Comparison of ENCODE assay signal across 32 cellular contexts in the genomic region with DNA sequence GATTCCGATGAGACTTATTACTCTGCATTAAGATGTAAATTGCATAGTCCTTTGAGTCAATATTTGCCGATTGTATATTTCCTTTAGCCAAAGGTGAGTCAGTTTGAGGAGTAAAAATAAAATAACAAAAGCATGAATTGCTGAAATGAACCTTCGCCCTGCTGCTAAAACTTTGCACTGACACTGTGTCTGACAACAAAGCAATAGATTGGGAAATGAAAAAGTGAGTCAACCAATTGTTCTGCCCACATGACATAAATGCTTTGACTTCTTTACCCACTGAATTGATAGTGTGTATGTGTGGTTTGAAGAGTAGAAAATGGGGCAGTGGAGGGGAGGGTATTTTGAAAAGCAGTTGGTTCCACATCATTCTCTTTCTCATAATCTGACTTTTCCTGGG.
DNase-seq lines count a peak whose midpoint lies in the region; ATAC-seq and TF ChIP-seq lines count a peak whose summit lies in the region.
"Had no signal": no experiment of that assay in that cellular context is flagged by ENCODE, and none has a peak within 500 bp of the region (broad histone marks: within the 10 kb centered on the region; RNA-seq: fewer than 3 reads in every experiment).

No MANE protein-coding gene starts in this region.

- H3K4me1 ChIP-seq in HAP-1 (peaks cover 10% of the 10 kb centered on the region), hepatocyte (ENCODE audit: insufficient read depth) (no peaks in the 10 kb centered on the region), right atrium auricular region (no peaks in the 10 kb centered on the region), Caco-2 (no peaks in the 10 kb centered on the region), ascending aorta (no peaks in the 10 kb centered on the region)
- H3K4me1 ChIP-seq: BE2C, body of pancreas, foreskin keratinocyte, heart right ventricle had no signal

- H3K4me3 Mint-ChIP-seq in activated T-cell treated with anti-CD3 and anti-CD28 coated beads, Interleukin-2, amount 50 U/mL, for 4 hours = no peak overlapping the region
- no peak overlapping the region for H3K4me3 Mint-ChIP-seq in activated T-cell treated with anti-CD3 and anti-CD28 coated beads, Interleukin-2, amount 50 U/mL, for 24 hours
- no peak overlapping the region for H3K4me3 Mint-ChIP-seq in activated T-helper 17 cell treated with anti-CD3 and anti-CD28 coated beads, Interleukin-2, amount 50 U/mL, for 72 hours
- H3K4me3 Mint-ChIP-seq in Caco-2 (ENCODE audit: unreplicated experiment) = no peak overlapping the region
- H3K4me3 Mint-ChIP-seq: activated CD4-positive, alpha-beta T cell treated with anti-CD3 and anti-CD28 coated beads, Interleukin-2, amount 10 ng/mL, durations not matched to agents 24 days and 14 days; activated CD8-positive, alpha-beta memory T cell treated with anti-CD3 and anti-CD28 coated beads, Interleukin-2, amount 10 ng/mL, durations not matched to agents 7 days and 5 days; activated naive CD8-positive, alpha-beta T cell treated with anti-CD3 and anti-CD28 coated beads, Interleukin-2, amount 10 ng/mL, durations not matched to agents 7 days and 5 days; endodermal cell; naive B cell had no signal

- no peaks in the 10 kb centered on the region for H3K9me3 Mint-ChIP-seq in activated T-cell treated with anti-CD3 and anti-CD28 coated beads, Interleukin-2, amount 50 U/mL, for 4 hours
- no peaks in the 10 kb centered on the region for H3K9me3 Mint-ChIP-seq in activated T-cell treated with anti-CD3 and anti-CD28 coated beads, Interleukin-2, amount 50 U/mL, for 24 hours
- no peaks in the 10 kb centered on the region for H3K9me3 Mint-ChIP-seq in activated T-helper 17 cell treated with anti-CD3 and anti-CD28 coated beads, Interleukin-2, amount 50 U/mL, for 72 hours
- peaks cover 10% of the 10 kb centered on the region for H3K9me3 Mint-ChIP-seq in Caco-2 (ENCODE audit: unreplicated experiment)

- peaks cover 2% of the 10 kb centered on the region for H3K27me3 Mint-ChIP-seq in activated T-cell treated with anti-CD3 and anti-CD28 coated beads, Interleukin-2, amount 50 U/mL, for 4 hours (ENCODE audit: low read depth)
- peaks cover 43% of the 10 kb centered on the region for H3K27me3 Mint-ChIP-seq in activated T-cell treated with anti-CD3 and anti-CD28 coated beads, Interleukin-2, amount 50 U/mL, for 24 hours
- H3K27me3 Mint-ChIP-seq in activated T-helper 17 cell treated with anti-CD3 and anti-CD28 coated beads, Interleukin-2, amount 50 U/mL, for 72 hours = peaks cover 10% of the 10 kb centered on the region
- H3K27me3 Mint-ChIP-seq in Caco-2 (ENCODE audit: insufficient read depth, unreplicated experiment) = peaks cover 4% of the 10 kb centered on the region
- H3K27me3 Mint-ChIP-seq: activated CD4-positive, alpha-beta T cell treated with anti-CD3 and anti-CD28 coated beads, Interleukin-2, amount 10 ng/mL, durations not matched to agents 24 days and 14 days; activated naive CD8-positive, alpha-beta T cell treated with anti-CD3 and anti-CD28 coated beads, Interleukin-2, amount 10 ng/mL, durations not matched to agents 7 days and 5 days had no signal

- CTCF ChIA-PET in Caco-2 (lab: Charles Lee) = no interaction called here

- H2AFZ ChIP-seq in hepatocyte = no peak overlapping the region

- no peak for TF ChIP-seq CTCF in hepatocyte (IDR thresholded peaks at IDR 0.05; ENCODE audit: poor library complexity)
- TF ChIP-seq CTCF in right atrium auricular region (IDR thresholded peaks at IDR 0.05) = no peak
- TF ChIP-seq CTCF in Caco-2 (IDR thresholded peaks at IDR 0.05; ENCODE audit: insufficient read depth in 1 of 2, low read depth in 1 of 2, low read length in 1 of 2, severe bottlenecking in 1 of 2, unreplicated experiment in 1 of 2) = no peak
- no peak for TF ChIP-seq CTCF in ascending aorta (IDR thresholded peaks at IDR 0.05)

- H3K36me3 ChIP-seq in HAP-1 (replicated peaks) = no peaks in the 10 kb centered on the region
- H3K36me3 ChIP-seq in hepatocyte (replicated peaks; ENCODE audit: insufficient read depth, low read depth) = no peaks in the 10 kb centered on the region
- no peaks in the 10 kb centered on the region for H3K36me3 ChIP-seq in right atrium auricular region
- no peaks in the 10 kb centered on the region for H3K36me3 ChIP-seq in Caco-2 (ENCODE audit: control insufficient read depth, insufficient read depth, low read length)
- no peaks in the 10 kb centered on the region for H3K36me3 ChIP-seq in ascending aorta
- H3K36me3 ChIP-seq: BE2C, heart right ventricle had no signal

- H3K4me2 ChIP-seq in hepatocyte = peak overlapping the region; percentile 31

- no peak overlapping the region for H3K27ac Mint-ChIP-seq in activated T-cell treated with anti-CD3 and anti-CD28 coated beads, Interleukin-2, amount 50 U/mL, for 24 hours
- H3K27ac Mint-ChIP-seq in activated T-helper 17 cell treated with anti-CD3 and anti-CD28 coated beads, Interleukin-2, amount 50 U/mL, for 72 hours = no peak overlapping the region
- H3K27ac Mint-ChIP-seq in Caco-2 (ENCODE audit: unreplicated experiment) = no peak overlapping the region
- H3K27ac Mint-ChIP-seq: activated CD4-positive, alpha-beta T cell treated with anti-CD3 and anti-CD28 coated beads, Interleukin-2, amount 10 ng/mL, durations not matched to agents 24 days and 14 days; activated CD8-positive, alpha-beta memory T cell treated with anti-CD3 and anti-CD28 coated beads, Interleukin-2, amount 10 ng/mL, durations not matched to agents 7 days and 5 days; activated naive CD8-positive, alpha-beta T cell treated with anti-CD3 and anti-CD28 coated beads, Interleukin-2, amount 10 ng/mL, durations not matched to agents 7 days and 5 days; endodermal cell had no signal

- H4K20me1 ChIP-seq in hepatocyte (ENCODE audit: insufficient read depth, poor library complexity, severe bottlenecking) = no peaks in the 10 kb centered on the region

- no peak for DNase-seq in activated T-cell treated with anti-CD3 and anti-CD28 coated beads, Interleukin-2, amount 50 U/mL, for 4 hours
- DNase-seq in activated T-cell treated with anti-CD3 and anti-CD28 coated beads, Interleukin-2, amount 50 U/mL, for 24 hours = no peak
- DNase-seq in HAP-1 (ENCODE audit: low spot score in 2 of 2) (peak; percentile 14 to 74), hepatocyte (ENCODE audit: low spot score) (no peak), right atrium auricular region (ENCODE audit: low spot score) (no peak), Caco-2 (no peak), ascending aorta (ENCODE audit: low spot score in 2 of 2) (no peak)
- DNase-seq: ACHN; activated CD4-positive, alpha-beta T cell treated with anti-CD3 and anti-CD28 coated beads, Interleukin-2, amount 10 ng/mL, durations not matched to agents 24 days and 14 days; activated CD8-positive, alpha-beta memory T cell treated with anti-CD3 and anti-CD28 coated beads, Interleukin-2, amount 10 ng/mL, durations not matched to agents 7 days and 5 days; activated naive CD8-positive, alpha-beta T cell treated with anti-CD3 and anti-CD28 coated beads, Interleukin-2, amount 10 ng/mL, durations not matched to agents 7 days and 5 days; BE2C; body of pancreas; cerebellar nuclear complex; dermis blood vessel endothelial cell; DMS153; endodermal cell; foreskin keratinocyte; heart right ventricle; Kasumi-1; midbrain; naive B cell; NCI-H748 treated with DMSO at 0.1 percent for 48 hours; SIG-M5; stimulated activated CD4-positive, alpha-beta T cell treated with anti-CD3 and anti-CD28 coated beads, Interleukin-2, amount 100 ng/mL, for 48 hours; trophoblast cell had no signal

- no peaks in the 10 kb centered on the region for H3K36me3 Mint-ChIP-seq in activated T-cell treated with anti-CD3 and anti-CD28 coated beads, Interleukin-2, amount 50 U/mL, for 4 hours (ENCODE audit: insufficient read depth)
- H3K36me3 Mint-ChIP-seq in activated T-cell treated with anti-CD3 and anti-CD28 coated beads, Interleukin-2, amount 50 U/mL, for 24 hours (ENCODE audit: low read depth) = no peaks in the 10 kb centered on the region
- H3K36me3 Mint-ChIP-seq in activated T-helper 17 cell treated with anti-CD3 and anti-CD28 coated beads, Interleukin-2, amount 50 U/mL, for 72 hours (ENCODE audit: low read depth) = no peaks in the 10 kb centered on the region
- no peaks in the 10 kb centered on the region for H3K36me3 Mint-ChIP-seq in Caco-2 (ENCODE audit: insufficient read depth, unreplicated experiment)
- H3K36me3 Mint-ChIP-seq: activated CD8-positive, alpha-beta memory T cell treated with anti-CD3 and anti-CD28 coated beads, Interleukin-2, amount 10 ng/mL, durations not matched to agents 7 days and 5 days; activated naive CD8-positive, alpha-beta T cell treated with anti-CD3 and anti-CD28 coated beads, Interleukin-2, amount 10 ng/mL, durations not matched to agents 7 days and 5 days; naive B cell had no signal

- peak; percentile 78 to 92 for ATAC-seq in activated T-cell treated with anti-CD3 and anti-CD28 coated beads, Interleukin-2, amount 50 U/mL, for 4 hours
- peak; percentile 86 for ATAC-seq in activated T-helper 17 cell treated with anti-CD3 and anti-CD28 coated beads, Interleukin-2, amount 50 U/mL, for 72 hours (replicated peaks)
- ATAC-seq: activated CD8-positive, alpha-beta memory T cell treated with anti-CD3 and anti-CD28 coated beads, Interleukin-2, amount 10 ng/mL, durations not matched to agents 7 days and 5 days; body of pancreas; esophagus mucosa; foreskin keratinocyte; heart right ventricle; HepG2; sciatic nerve had no signal

- in situ Hi-C loops in HAP-1 (cut with MboI; ENCODE audit: low sequenced_read_pairs) = no loop called here

- intact Hi-C loops in Caco-2 (cut with micrococcal nuclease; ENCODE audit: unreplicated experiment) (no loop called here), ascending aorta (cut with DNase I) (no loop called here)

- no peak overlapping the region for H3K27ac ChIP-seq in hepatocyte
- no peak overlapping the region for H3K27ac ChIP-seq in right atrium auricular region
- H3K27ac ChIP-seq in ascending aorta = no peak overlapping the region
- H3K27ac ChIP-seq: body of pancreas, foreskin keratinocyte, heart right ventricle, HL-60, VCaP had no signal

- no peaks in the 10 kb centered on the region for H3K79me2 ChIP-seq in hepatocyte

- POLR2A ChIA-PET in Caco-2 (lab: Charles Lee) = no interaction called here

- no peaks in the 10 kb centered on the region for H3K9me2 ChIP-seq in hepatocyte (replicated peaks; ENCODE audit: insufficient read depth)

- no TSS peak for BruUV-seq in Caco-2 (replicated peaks; lab: Mats Ljungman, UMichigan)

- H3K27me3 ChIP-seq in HAP-1 (ENCODE audit: low read depth) (no peaks in the 10 kb centered on the region), hepatocyte (no peaks in the 10 kb centered on the region), right atrium auricular region (no peaks in the 10 kb centered on the region), Caco-2 (replicated peaks; ENCODE audit: control insufficient read depth, insufficient read depth, low read length) (no peaks in the 10 kb centered on the region), ascending aorta (no peaks in the 10 kb centered on the region)
- H3K27me3 ChIP-seq: BE2C, body of pancreas, foreskin keratinocyte, heart right ventricle had no signal

- WGBS in hepatocyte (ENCODE audit: low lambda C conversion rate, missing lambda C conversion rate) = 57% methylated on average over 3 of the region's 3 CpGs

- H3K9me3 ChIP-seq in HAP-1 = no peaks in the 10 kb centered on the region
- H3K9me3 ChIP-seq in hepatocyte (ENCODE audit: low read depth) = no peaks in the 10 kb centered on the region
- no peaks in the 10 kb centered on the region for H3K9me3 ChIP-seq in right atrium auricular region
- H3K9me3 ChIP-seq in Caco-2 = no peaks in the 10 kb centered on the region
- no peaks in the 10 kb centered on the region for H3K9me3 ChIP-seq in ascending aorta
- H3K9me3 ChIP-seq: BE2C, body of pancreas, heart right ventricle had no signal

- H3K4me3 ChIP-seq in HAP-1 = no peak overlapping the region
- H3K4me3 ChIP-seq in hepatocyte = no peak overlapping the region
- H3K4me3 ChIP-seq in right atrium auricular region = no peak overlapping the region
- H3K4me3 ChIP-seq in Caco-2 (ENCODE audit: low read depth, low read length) = no peak overlapping the region
- H3K4me3 ChIP-seq in ascending aorta = no peak overlapping the region
- H3K4me3 ChIP-seq: body of pancreas, heart right ventricle had no signal

- peaks cover 8% of the 10 kb centered on the region for H3K4me1 Mint-ChIP-seq in activated T-cell treated with anti-CD3 and anti-CD28 coated beads, Interleukin-2, amount 50 U/mL, for 4 hours (ENCODE audit: low read depth)
- H3K4me1 Mint-ChIP-seq in activated T-cell treated with anti-CD3 and anti-CD28 coated beads, Interleukin-2, amount 50 U/mL, for 24 hours (ENCODE audit: low read depth) = peaks cover 13% of the 10 kb centered on the region
- peaks cover 5% of the 10 kb centered on the region for H3K4me1 Mint-ChIP-seq in activated T-helper 17 cell treated with anti-CD3 and anti-CD28 coated beads, Interleukin-2, amount 50 U/mL, for 72 hours
- H3K4me1 Mint-ChIP-seq in Caco-2 (ENCODE audit: low read depth, unreplicated experiment) = no peaks in the 10 kb centered on the region
- H3K4me1 Mint-ChIP-seq: activated CD8-positive, alpha-beta memory T cell treated with anti-CD3 and anti-CD28 coated beads, Interleukin-2, amount 10 ng/mL, durations not matched to agents 7 days and 5 days; activated naive CD8-positive, alpha-beta T cell treated with anti-CD3 and anti-CD28 coated beads, Interleukin-2, amount 10 ng/mL, durations not matched to agents 7 days and 5 days; endodermal cell had no signal

Comparison
In these comparisons a context has a peak if more than half of its experiments do, and no peak if none do; other contexts are left out.
1. DNase-seq: peak in HAP-1 (2 of 2); none in activated T-cell treated with anti-CD3 and anti-CD28 coated beads, Interleukin-2, amount 50 U/mL, for 4 hours (single experiment), activated T-cell treated with anti-CD3 and anti-CD28 coated beads, Interleukin-2, amount 50 U/mL, for 24 hours (single experiment), hepatocyte (single experiment), right atrium auricular region (single experiment), Caco-2 (0 of 2) and ascending aorta (0 of 2).